18 cellular contexts compared by ENCODE assay signal in genomic region chr11:41316726-41317125, GRCh38.
DNase-seq lines count a peak whose midpoint lies in the region; ATAC-seq, FAIRE-seq and TF ChIP-seq lines count a peak whose summit lies in the region.
"Had no signal": no experiment of that assay in that cellular context is flagged by ENCODE, and none has a peak within 500 bp of the region (broad histone marks: within the 10 kb centered on the region; RNA-seq: fewer than 3 reads in every experiment).

No MANE protein-coding gene starts in this region.

- no peak overlapping the region for H4K91ac ChIP-seq in H1 (replicated peaks; ENCODE audit: insufficient read length, low read length)

- no peak overlapping the region for H3K56ac ChIP-seq in H1 (replicated peaks; ENCODE audit: insufficient read length, low read depth, low read length)

- no peak overlapping the region for H2BK5ac ChIP-seq in H1 (ENCODE audit: low read depth, low read length)

- TF ChIP-seq POLR2A in adrenal gland (IDR thresholded peaks at IDR 0.05) (no peak), H1 (IDR thresholded peaks at IDR 0.05; ENCODE audit: control extremely low read depth in 1 of 2, low read depth in 2 of 2, low read length in 2 of 2) (no peak)

- 24 to 31% (median 27%) methylated on average over 2 of the region's 2 CpGs for WGBS in adrenal gland, 4 donors
- 94% methylated on average over 2 of the region's 2 CpGs; no CpG with 5 or more reads in 1 of the 2 experiments for WGBS in H1 (ENCODE audit: extremely low coverage in 1 of 2, insufficient coverage in 1 of 2, insufficient read length in 1 of 2, insufficient replicate concordance in 2 of 2, low coverage in 1 of 2, low lambda C conversion rate in 2 of 2, missing lambda C conversion rate in 1 of 2), 2 experiments

- H2BK20ac ChIP-seq in H1 (ENCODE audit: low read length), result no peak overlapping the region

- H3K23ac ChIP-seq in H1 (ENCODE audit: insufficient read length), result no peak overlapping the region

- TF ChIP-seq CTCF in adrenal gland (IDR thresholded peaks at IDR 0.05) (no peak), H1 (IDR thresholded peaks at IDR 0.05; ENCODE audit: control extremely low read depth in 1 of 3, insufficient read depth in 1 of 3, low read depth in 1 of 3, low read length in 3 of 3) (no peak)

- H2BK15ac ChIP-seq in H1 (ENCODE audit: low read length), result no peak overlapping the region

- no peak for TF ChIP-seq RAD21 in H1 (IDR thresholded peaks at IDR 0.05 in 1 of 2, conservative IDR thresholded peaks at IDR 0.05 in 1 of 2; ENCODE audit: low read depth in 2 of 2, low read length in 2 of 2)

- no peak overlapping the region for H2BK12ac ChIP-seq in H1 (ENCODE audit: low read depth, low read length)

- H2AK5ac ChIP-seq in H1 (ENCODE audit: low read depth, low read length), result no peak overlapping the region

- H3K4ac ChIP-seq in H1 (replicated peaks; ENCODE audit: insufficient read length, low read depth, low read length), result no peak overlapping the region

- no peaks in the 10 kb centered on the region for H3K79me1 ChIP-seq in H1 (ENCODE audit: low read depth, low read length)

- H4K8ac ChIP-seq in H1 (ENCODE audit: extremely low read depth, insufficient read depth, low read length), result no peak overlapping the region

- H2BK120ac ChIP-seq in H1 (replicated peaks; ENCODE audit: low read depth, low read length), result no peak overlapping the region

- H3K4me1 ChIP-seq in adrenal gland (replicated peaks in 1 of 2) (no peaks in the 10 kb centered on the region), H1 (replicated peaks in 1 of 4; ENCODE audit: control insufficient read depth in 3 of 4, insufficient read depth in 4 of 4, low read length in 3 of 4) (no peaks in the 10 kb centered on the region), neuron (ENCODE audit: insufficient read depth, low read length) (peaks cover 21% of the 10 kb centered on the region)
- H3K4me1 ChIP-seq: Caco-2 had no signal

- no peaks in the 10 kb centered on the region for H3K4me1 Mint-ChIP-seq in activated CD8-positive, alpha-beta T cell treated with anti-CD3 and anti-CD28 coated beads, Interleukin-2, amount 10 ng/mL, durations not matched to agents 7 days and 5 days (ENCODE audit: low read depth)
- H3K4me1 Mint-ChIP-seq: CD4-positive, CD25-positive, alpha-beta regulatory T cell had no signal

- DNase-seq in adrenal gland (peak; percentile 19 to 58 (median 44)), H1 (ENCODE audit: low read depth in 1 of 2, low spot score in 2 of 2) (no peak)
- no peak for DNase-seq in activated CD8-positive, alpha-beta T cell treated with anti-CD3 and anti-CD28 coated beads, Interleukin-2, amount 10 ng/mL, durations not matched to agents 7 days and 5 days
- DNase-seq: Caco-2; CD4-positive, CD25-positive, alpha-beta regulatory T cell; DMS53; GOT3; NCI-H1092; NCI-H1694; NCI-H510A treated with DMSO at 0.1 percent for 48 hours; NCI-H82; PC-3 had no signal

- H2AFZ ChIP-seq in H1 (ENCODE audit: low read length) (peak overlapping the region; percentile 65; the same call in 1 of the 2 replicates), neuron (ENCODE audit: low read depth, low read length) (peak overlapping the region; percentile 78)

- H3K14ac ChIP-seq in H1 (ENCODE audit: insufficient read length), result no peak overlapping the region

- POLR2A ChIA-PET in H1 (lab: Charles Lee; ENCODE audit: partially characterized antibody), result no interaction called here
- POLR2A ChIA-PET in activated CD8-positive, alpha-beta T cell treated with anti-CD3 and anti-CD28 coated beads, Interleukin-2, amount 10 ng/mL, durations not matched to agents 7 days and 5 days (lab: Charles Lee), result no interaction called here

- CTCF ChIA-PET in H1 (lab: Charles Lee; ENCODE audit: partially characterized antibody), result interaction anchor here (0.9 to 1.0 kb wide), 2 partner anchors 10 to 23 kb away, joined by 3 read pairs; no protein-coding TSS in a partner anchor
- CTCF ChIA-PET in activated CD8-positive, alpha-beta T cell treated with anti-CD3 and anti-CD28 coated beads, Interleukin-2, amount 10 ng/mL, durations not matched to agents 7 days and 5 days (lab: Charles Lee), result no interaction called here

- H3K36me3 Mint-ChIP-seq in activated CD8-positive, alpha-beta T cell treated with anti-CD3 and anti-CD28 coated beads, Interleukin-2, amount 10 ng/mL, durations not matched to agents 7 days and 5 days (ENCODE audit: low read depth), result no peaks in the 10 kb centered on the region
- H3K36me3 Mint-ChIP-seq: CD4-positive, CD25-positive, alpha-beta regulatory T cell had no signal

- no peak overlapping the region for H3K27ac Mint-ChIP-seq in activated CD8-positive, alpha-beta T cell treated with anti-CD3 and anti-CD28 coated beads, Interleukin-2, amount 10 ng/mL, durations not matched to agents 7 days and 5 days
- H3K27ac Mint-ChIP-seq: CD4-positive, CD25-positive, alpha-beta regulatory T cell had no signal

- FAIRE-seq in H1 (lab: Jason Lieb, UNC), result no peak
- FAIRE-seq: HepG2 had no signal

- H3K4me2 ChIP-seq in H1 (ENCODE audit: insufficient read depth in 1 of 2, low read depth in 2 of 2, low read length in 2 of 2), result no peak overlapping the region
- H3K4me2 ChIP-seq: KMS-11 had no signal

- peaks cover 5% of the 10 kb centered on the region for H3K9me3 Mint-ChIP-seq in activated CD8-positive, alpha-beta T cell treated with anti-CD3 and anti-CD28 coated beads, Interleukin-2, amount 10 ng/mL, durations not matched to agents 7 days and 5 days (ENCODE audit: insufficient read depth)

- H3K36me3 ChIP-seq in adrenal gland (replicated peaks in 1 of 2), result no peaks in the 10 kb centered on the region
- H3K36me3 ChIP-seq in H1 (ENCODE audit: control insufficient read depth in 2 of 4, insufficient read depth in 4 of 4, low read length in 3 of 4), result no peaks in the 10 kb centered on the region
- no peaks in the 10 kb centered on the region for H3K36me3 ChIP-seq in neuron (ENCODE audit: insufficient read depth, low read length)

- H3K27me3 ChIP-seq in adrenal gland (no peaks in the 10 kb centered on the region), H1 (replicated peaks in 1 of 4; ENCODE audit: control insufficient read depth in 3 of 4, extremely low read depth in 1 of 4, insufficient read depth in 3 of 4, low read length in 3 of 4) (no peaks in the 10 kb centered on the region), neuron (ENCODE audit: insufficient read depth, low read length) (no peaks in the 10 kb centered on the region)

- TF ChIP-seq EP300 in H1 (IDR thresholded peaks at IDR 0.05; ENCODE audit: borderline replicate concordance in 1 of 2, low read depth in 2 of 2, low read length in 2 of 2), result no peak

- no peaks in the 10 kb centered on the region for H4K20me1 ChIP-seq in H1 (replicated peaks in 1 of 2; ENCODE audit: control insufficient read depth in 1 of 2, insufficient read depth in 2 of 2, low read length in 2 of 2)

- no peak overlapping the region for H3K9ac ChIP-seq in H1 (replicated peaks in 1 of 4; ENCODE audit: extremely low read depth in 1 of 4, low read depth in 3 of 4, low read length in 3 of 4)
- H3K9ac ChIP-seq: KMS-11 had no signal

- intact Hi-C loops in adrenal gland (cut with DNase I), result no loop called here

- H3K79me2 ChIP-seq in H1 (ENCODE audit: control insufficient read depth in 1 of 2, insufficient read depth in 2 of 2, low read length in 2 of 2), result no peaks in the 10 kb centered on the region

- H3K27ac ChIP-seq in adrenal gland (peak overlapping the region in 4 of 5 donors; percentile 43 to 73 (median 54)), H1 (ENCODE audit: low read depth, low read length) (no peak overlapping the region)
- H3K27ac ChIP-seq: KMS-11 had no signal

- H4K5ac ChIP-seq in H1 (ENCODE audit: insufficient read length, low read depth, low read length), result no peak overlapping the region

- H3K4me3 ChIP-seq in adrenal gland, result peak overlapping the region in 1 of 4 donors; percentile 16
- no peak overlapping the region for H3K4me3 ChIP-seq in H1 (ENCODE audit: extremely low read depth in 1 of 4, insufficient read depth in 2 of 4, low read depth in 3 of 4, low read length in 4 of 4)
- H3K4me3 ChIP-seq in neuron (ENCODE audit: low read length), result no peak overlapping the region

- H3K9me3 ChIP-seq in adrenal gland (replicated peaks in 1 of 3) (no peaks in the 10 kb centered on the region), H1 (ENCODE audit: insufficient read depth in 2 of 2, low read depth in 1 of 2, low read length in 1 of 2) (no peaks in the 10 kb centered on the region), neuron (ENCODE audit: low read length) (no peaks in the 10 kb centered on the region)
- H3K9me3 ChIP-seq: Caco-2 had no signal

- H3K4me3 Mint-ChIP-seq in activated CD8-positive, alpha-beta T cell treated with anti-CD3 and anti-CD28 coated beads, Interleukin-2, amount 10 ng/mL, durations not matched to agents 7 days and 5 days, result no peak overlapping the region
- H3K4me3 Mint-ChIP-seq: CD4-positive, CD25-positive, alpha-beta regulatory T cell had no signal

- ATAC-seq in activated CD8-positive, alpha-beta T cell treated with anti-CD3 and anti-CD28 coated beads, Interleukin-2, amount 10 ng/mL, durations not matched to agents 7 days and 5 days, result no peak
- ATAC-seq in GM19452 (IDR thresholded peaks at IDR 0.05; ENCODE audit: unreplicated experiment) (no peak), GM18907 (IDR thresholded peaks at IDR 0.05; ENCODE audit: unreplicated experiment) (no peak), HG02884 (IDR thresholded peaks at IDR 0.05; ENCODE audit: unreplicated experiment) (no peak)
- ATAC-seq: HepG2, PC-3 had no signal

- no peaks in the 10 kb centered on the region for H3K23me2 ChIP-seq in H1 (ENCODE audit: low read depth, low read length)

- H3K27me3 Mint-ChIP-seq in activated CD8-positive, alpha-beta T cell treated with anti-CD3 and anti-CD28 coated beads, Interleukin-2, amount 10 ng/mL, durations not matched to agents 7 days and 5 days (ENCODE audit: low read depth), result no peaks in the 10 kb centered on the region
- H3K27me3 Mint-ChIP-seq: CD4-positive, CD25-positive, alpha-beta regulatory T cell had no signal

- no peak overlapping the region for H3K18ac ChIP-seq in H1 (ENCODE audit: extremely low read depth, low read length)

TF ChIP-seq in H1, 55 proteins besides CTCF, POLR2A, EP300 and RAD21 (continues in another document):
- TF ChIP-seq FOSL1 (IDR thresholded peaks at IDR 0.05; ENCODE audit: insufficient read depth, low read depth, low read length) (no peak), SP4 (IDR thresholded peaks at IDR 0.05; ENCODE audit: low read length) (no peak), CREB1 (IDR thresholded peaks at IDR 0.05) (no peak), CBX5 (IDR thresholded peaks at IDR 0.05; ENCODE audit: low read depth, low read length) (no peak), ATF2 (IDR thresholded peaks at IDR 0.05; ENCODE audit: low read length) (no peak)

Comparison
In these comparisons a context has a peak if more than half of its experiments do, and no peak if none do; other contexts are left out.
1. DNase-seq: peak in adrenal gland (7 of 7); none in H1 (0 of 2) and activated CD8-positive, alpha-beta T cell treated with anti-CD3 and anti-CD28 coated beads, Interleukin-2, amount 10 ng/mL, durations not matched to agents 7 days and 5 days (single experiment).